Comparison of ENCODE assay signal across 19 cellular contexts in genomic region chr2:221500501-221501209, GRCh38.
A peak's percentile ranks its signal among the peaks of the same experiment; 100 is the strongest.
DNase-seq lines count a peak whose midpoint lies in the region; ATAC-seq, FAIRE-seq and TF ChIP-seq lines count a peak whose summit lies in the region.
"Had no signal": no experiment of that assay in that cellular context is flagged by ENCODE, and none has a peak within 500 bp of the region (broad histone marks: within the 10 kb centered on the region; RNA-seq: fewer than 3 reads in every experiment).

No MANE protein-coding gene starts in this region.

- H3K4me1 ChIP-seq in lower lobe of right lung, result peaks cover 9% of the 10 kb centered on the region
- H3K4me1 ChIP-seq in skeletal muscle tissue (ENCODE audit: control insufficient read depth in 3 of 3, insufficient read depth in 3 of 3, low read length in 3 of 3), result peaks cover 8 to 18% (median 15%) of the 10 kb centered on the region in 3 donors
- H3K4me1 ChIP-seq: colonic mucosa, right lobe of liver had no signal

- peak; percentile 62 to 68 for ATAC-seq in lower lobe of right lung
- no peak for ATAC-seq in GM19467 (IDR thresholded peaks at IDR 0.05; ENCODE audit: unreplicated experiment)
- no peak for ATAC-seq in activated CD4-positive, CD25-positive, alpha-beta regulatory T cell treated with anti-CD3 and anti-CD28 coated beads, Interleukin-2, amount 50 U/mL, for 24 hours
- ATAC-seq: right lobe of liver; stimulated activated naive B cell treated with anti-CD40 and anti-IgM and Interleukin-4, amounts not matched to agents 10 μg/mL and 1 μg/mL and 100 μg/mL, for 72 hours had no signal

- H3K27me3 ChIP-seq in lower lobe of right lung (ENCODE audit: low read depth) (no peaks in the 10 kb centered on the region), skeletal muscle tissue (ENCODE audit: control insufficient read depth in 3 of 3, insufficient read depth in 3 of 3, low read length in 3 of 3) (no peaks in the 10 kb centered on the region)
- H3K27me3 ChIP-seq: brain microvascular endothelial cell, colonic mucosa, right lobe of liver had no signal

- peak overlapping the region; percentile 11 for H3K27ac ChIP-seq in lower lobe of right lung
- H3K27ac ChIP-seq in skeletal muscle tissue (ENCODE audit: low read depth, low read length), result no peak overlapping the region
- H3K27ac ChIP-seq: 22Rv1, brain microvascular endothelial cell, colonic mucosa, right lobe of liver had no signal

- peak; percentile 11 for DNase-seq in NCI-H2029 treated with DMSO at 0.1 percent for 48 hours (lab: John Stamatoyannopoulos, UW)
- no peak for DNase-seq in NCI-H2029 (lab: John Stamatoyannopoulos, UW)
- peak; percentile 13 for DNase-seq in RCC 7860 (ENCODE audit: low spot score)
- DNase-seq in lower lobe of right lung, result no peak
- no peak for DNase-seq in NCI-H82 (lab: John Stamatoyannopoulos, UW)
- DNase-seq: activated CD4-positive, alpha-beta T cell treated with anti-CD3 and anti-CD28 coated beads for 1 hour; colonic mucosa; DMS 273 treated with DMSO at 0.1 percent for 48 hours; endodermal cell; NCI-H1436 treated with DMSO at 0.1 percent for 48 hours; NK-92 treated with Interleukin-12 subunit alpha and Interleukin-12 subunit beta, amount 100 ng/mL, for 24 hours; right lobe of liver; stimulated activated naive B cell treated with anti-CD40 and anti-IgM and Interleukin-4, amounts not matched to agents 10 μg/mL and 1 μg/mL and 100 μg/mL, for 72 hours had no signal

- intact Hi-C loops in lower lobe of right lung (cut with DNase I), result no loop called here

- peak overlapping the region in 1 of 3 donors; percentile 17 for H3K9ac ChIP-seq in skeletal muscle tissue (ENCODE audit: low read depth in 1 of 3, low read length in 3 of 3)

- no peaks in the 10 kb centered on the region for H3K36me3 ChIP-seq in lower lobe of right lung
- no peaks in the 10 kb centered on the region for H3K36me3 ChIP-seq in skeletal muscle tissue (ENCODE audit: control insufficient read depth in 3 of 3, insufficient read depth in 3 of 3, low read length in 3 of 3)
- H3K36me3 ChIP-seq: brain microvascular endothelial cell, colonic mucosa, right lobe of liver had no signal

- peak overlapping the region; percentile 29 for H3K4me3 ChIP-seq in lower lobe of right lung
- peak overlapping the region; percentile 20 to 44 (median 35) for H3K4me3 ChIP-seq in skeletal muscle tissue (ENCODE audit: low read length in 3 of 3)
- H3K4me3 ChIP-seq: colonic mucosa, GM12878, right lobe of liver had no signal

- no peaks in the 10 kb centered on the region for H3K9me3 ChIP-seq in lower lobe of right lung
- H3K9me3 ChIP-seq in skeletal muscle tissue (ENCODE audit: control insufficient read depth in 3 of 3, low read length in 3 of 3), result no peaks in the 10 kb centered on the region
- H3K9me3 ChIP-seq: colonic mucosa, right lobe of liver had no signal

- no peak for TF ChIP-seq CTCF in lower lobe of right lung (IDR thresholded peaks at IDR 0.05)

- FAIRE-seq in RCC 7860 (lab: Jason Lieb, UNC), result peak; percentile 20

Comparison
In these comparisons a context has a peak if more than half of its experiments do, and no peak if none do; other contexts are left out.
1. DNase-seq: peak in NCI-H2029 treated with DMSO at 0.1 percent for 48 hours (single experiment) and RCC 7860 (single experiment); none in NCI-H2029 (single experiment), lower lobe of right lung (single experiment) and NCI-H82 (single experiment).
2. ATAC-seq: peak in lower lobe of right lung (2 of 2); none in GM19467 (single experiment) and activated CD4-positive, CD25-positive, alpha-beta regulatory T cell treated with anti-CD3 and anti-CD28 coated beads, Interleukin-2, amount 50 U/mL, for 24 hours (0 of 2).